In genomic region chr1:41239988-41240610, GRCh38 we compare ENCODE assay signal across 8 cellular contexts. TPM values are rescaled to one million over a fixed set of nuclear protein-coding genes. Genes with fewer than 3 reads are reported as not detected.
DNase-seq lines count a peak whose midpoint lies in the region; ATAC-seq and TF ChIP-seq lines count a peak whose summit lies in the region.

No MANE protein-coding gene starts in this region.

- peaks cover 11 to 27% (median 21%) of the 10 kb centered on the region in 3 donors for H3K4me1 Mint-ChIP-seq in T-cell

- peaks cover 4 to 51% of the 10 kb centered on the region in 2 donors for H3K4me1 ChIP-seq in thoracic aorta (ENCODE audit: control insufficient read depth in 1 of 2, low read depth in 2 of 2)

- no peaks in the 10 kb centered on the region for H3K27me3 ChIP-seq in thoracic aorta (replicated peaks; ENCODE audit: insufficient read depth)

- ATAC-seq in T-cell (replicated peaks in 1 of 4) (peak in 1 of 4 experiments; percentile 54), thoracic aorta (ENCODE audit: insufficient number of reproducible peaks, low FRiP score, low read depth) (no peak), GM21825 (IDR thresholded peaks at IDR 0.05; ENCODE audit: unreplicated experiment) (no peak)

- CTCF ChIA-PET in T-cell (lab: Charles Lee), result interaction anchor here (0.7 kb wide), 3 partner anchors 10 to 1174 kb away, joined by 3 to 4 read pairs (median 3); no protein-coding TSS in a partner anchor

- DNase-seq in Caki2 (ENCODE audit: low read depth) (peak; percentile 21), HT-29 (ENCODE audit: low spot score) (peak; percentile 49), T-cell (peak in 2 of 34 experiments; percentile 2 to 8), foreskin melanocyte (peak; percentile 32), thoracic aorta (ENCODE audit: low spot score) (no peak), activated gamma-delta T cell (lab: John Stamatoyannopoulos, UW) (no peak)
- DNase-seq in stimulated activated CD4-positive, alpha-beta T cell treated with anti-CD3 and anti-CD28 coated beads, Interleukin-1b, Interleukin-23, amount 100 ng/mL, for 48 hours, result no peak

- no peak overlapping the region for H3K4me3 ChIP-seq in thoracic aorta

- in situ Hi-C loops in Caki2 (cut with HindIII; ENCODE audit: low pct_unique_long_range_greater_than_20kb, low sequenced_read_pairs), result no loop called here

- peak overlapping the region in 1 of 2 donors; percentile 86 for H3K27ac Mint-ChIP-seq in T-cell

- POLR2A ChIA-PET in T-cell (lab: Charles Lee), result interaction anchor here (0.6 kb wide), 2 partner anchors 24 to 117 kb away, joined by 3 to 4 read pairs; no protein-coding TSS in a partner anchor

- peak overlapping the region; percentile 81 to 84 (median 83) for H3K4me3 Mint-ChIP-seq in T-cell

- H3K9me3 Mint-ChIP-seq in T-cell, result no peaks in the 10 kb centered on the region

- peak overlapping the region; percentile 95 to 96 for H3K27ac ChIP-seq in thoracic aorta

- no peaks in the 10 kb centered on the region for H3K36me3 ChIP-seq in thoracic aorta

- H3K27me3 Mint-ChIP-seq in T-cell, result no peaks in the 10 kb centered on the region

- no peaks in the 10 kb centered on the region for H3K36me3 Mint-ChIP-seq in T-cell

- peak; percentile 34 for TF ChIP-seq CTCF in thoracic aorta (IDR thresholded peaks at IDR 0.05)

- no peaks in the 10 kb centered on the region for H3K9me3 ChIP-seq in thoracic aorta

RNA-seq across cellular contexts. Expression of gene SCMH1, which starts 2.0 kb away (rescaled TPM):
- total RNA-seq in Caki2 (2014; rRNA removed; shearing (Covaris generic); ENCODE audit: low replicate concordance), result 8.8 and 20.3 TPM in 2 replicates
- total RNA-seq in HT-29 (2014; rRNA removed; shearing (Covaris generic)), result 24.7 and 31.2 TPM in 2 replicates
- total RNA-seq in T-cell (10 to 100 TPM; 14.8 to 24.2 (median 19.6) TPM), thoracic aorta (10 to 100 TPM; 41.7 to 65.9 TPM)

Comparison
In these comparisons a context has a peak if more than half of its experiments do, and no peak if none do; other contexts are left out.
1. DNase-seq: peak in Caki2 (single experiment), HT-29 (single experiment) and foreskin melanocyte (single experiment); none in thoracic aorta (single experiment), activated gamma-delta T cell (single experiment) and stimulated activated CD4-positive, alpha-beta T cell treated with anti-CD3 and anti-CD28 coated beads, Interleukin-1b, Interleukin-23, amount 100 ng/mL, for 48 hours (single experiment).